In genomic region chr15:65332662-65333440, GRCh38 we compare ENCODE assay signal across 31 cellular contexts. TPM values are rescaled to one million over a fixed set of nuclear protein-coding genes. Genes with fewer than 3 reads are reported as not detected.
DNase-seq lines count a peak whose midpoint lies in the region; ATAC-seq and TF ChIP-seq lines count a peak whose summit lies in the region.
"Had no signal": no experiment of that assay in that cellular context is flagged by ENCODE, and none has a peak within 500 bp of the region (broad histone marks: within the 10 kb centered on the region; RNA-seq: fewer than 3 reads in every experiment).

No MANE protein-coding gene starts in this region.

- H3K9me3 ChIP-seq in SK-N-SH (no peaks in the 10 kb centered on the region), WERI-Rb-1 (ENCODE audit: severe bottlenecking) (no peaks in the 10 kb centered on the region)
- H3K9me3 ChIP-seq: A549, adrenal gland, HAP-1, ovary, Peyer's patch, stomach, thyroid gland, vagina had no signal

- no peaks in the 10 kb centered on the region for H4K20me1 ChIP-seq in SK-N-SH (ENCODE audit: insufficient read depth)

- no peaks in the 10 kb centered on the region for H3K9me3 Mint-ChIP-seq in nephron progenitor cell
- H3K9me3 Mint-ChIP-seq in stimulated activated naive CD8-positive, alpha-beta T cell treated with anti-CD3 and anti-CD28 coated beads, Interleukin-15, amount 100 ng/mL, for 72 hours, result no peaks in the 10 kb centered on the region
- H3K9me3 Mint-ChIP-seq: activated naive CD4-positive, alpha-beta T cell treated with anti-CD3 and anti-CD28 coated beads, Interleukin-2, amount 10 ng/mL, durations not matched to agents 7 days and 5 days; activated T-helper 17 cell treated with anti-CD3 and anti-CD28 coated beads, Interleukin-2, amount 50 U/mL, for 72 hours; CD4-positive, alpha-beta memory T cell; dendritic cell treated with granulocyte-macrophage colony-stimulating factor and Interleukin-4, amounts not matched to agents 40 ng/mL and 50 ng/mL, for 4 days; naive thymus-derived CD8-positive, alpha-beta T cell had no signal

- ATAC-seq in SK-N-SH treated with all-trans-retinoic acid at 6 μM for 48 hours (no peak), GM21619 (IDR thresholded peaks at IDR 0.05; ENCODE audit: unreplicated experiment) (no peak), HG02759 (IDR thresholded peaks at IDR 0.05; ENCODE audit: unreplicated experiment) (no peak)
- peak; percentile 44 for ATAC-seq in stimulated activated naive CD8-positive, alpha-beta T cell treated with anti-CD3 and anti-CD28 coated beads, Interleukin-15, amount 100 ng/mL, for 72 hours
- ATAC-seq: activated T-helper 17 cell treated with anti-CD3 and anti-CD28 coated beads, Interleukin-2, amount 50 U/mL, for 72 hours; esophagus mucosa; naive thymus-derived CD8-positive, alpha-beta T cell had no signal

- H3K4me2 ChIP-seq in SK-N-SH, result no peak overlapping the region
- H3K4me2 ChIP-seq: A549, smooth muscle cell had no signal

- no peak overlapping the region for H3K4me3 Mint-ChIP-seq in nephron progenitor cell
- H3K4me3 Mint-ChIP-seq in stimulated activated naive CD8-positive, alpha-beta T cell treated with anti-CD3 and anti-CD28 coated beads, Interleukin-15, amount 100 ng/mL, for 72 hours, result no peak overlapping the region
- H3K4me3 Mint-ChIP-seq: activated naive CD4-positive, alpha-beta T cell treated with anti-CD3 and anti-CD28 coated beads, Interleukin-2, amount 10 ng/mL, durations not matched to agents 7 days and 5 days; activated T-helper 17 cell treated with anti-CD3 and anti-CD28 coated beads, Interleukin-2, amount 50 U/mL, for 72 hours; CD4-positive, alpha-beta memory T cell; dendritic cell treated with granulocyte-macrophage colony-stimulating factor and Interleukin-4, amounts not matched to agents 40 ng/mL and 50 ng/mL, for 4 days; naive thymus-derived CD8-positive, alpha-beta T cell had no signal

- TF ChIP-seq RAD21 in SK-N-SH (IDR thresholded peaks at IDR 0.05; ENCODE audit: low read length), result no peak

- H3F3A ChIP-seq in SK-N-SH (replicated peaks; ENCODE audit: insufficient read depth), result no peaks in the 10 kb centered on the region

- no peaks in the 10 kb centered on the region for H3K79me2 ChIP-seq in SK-N-SH (ENCODE audit: insufficient read depth)

- peak overlapping the region; percentile 79 for H3K27ac Mint-ChIP-seq in nephron progenitor cell
- H3K27ac Mint-ChIP-seq in stimulated activated naive CD8-positive, alpha-beta T cell treated with anti-CD3 and anti-CD28 coated beads, Interleukin-15, amount 100 ng/mL, for 72 hours, result no peak overlapping the region
- H3K27ac Mint-ChIP-seq: activated naive CD4-positive, alpha-beta T cell treated with anti-CD3 and anti-CD28 coated beads, Interleukin-2, amount 10 ng/mL, durations not matched to agents 7 days and 5 days; activated T-helper 17 cell treated with anti-CD3 and anti-CD28 coated beads, Interleukin-2, amount 50 U/mL, for 72 hours; CD4-positive, alpha-beta memory T cell; dendritic cell treated with granulocyte-macrophage colony-stimulating factor and Interleukin-4, amounts not matched to agents 40 ng/mL and 50 ng/mL, for 4 days; naive thymus-derived CD8-positive, alpha-beta T cell had no signal

- H3K36me3 Mint-ChIP-seq in nephron progenitor cell (ENCODE audit: low read depth), result peaks cover 33% of the 10 kb centered on the region
- H3K36me3 Mint-ChIP-seq: activated naive CD4-positive, alpha-beta T cell treated with anti-CD3 and anti-CD28 coated beads, Interleukin-2, amount 10 ng/mL, durations not matched to agents 7 days and 5 days; CD4-positive, alpha-beta memory T cell; naive thymus-derived CD8-positive, alpha-beta T cell had no signal

- TF ChIP-seq EP300 in SK-N-SH (IDR thresholded peaks at IDR 0.05; ENCODE audit: borderline replicate concordance in 1 of 2, low read depth in 1 of 2, low read length in 1 of 2), result no peak

- 86% methylated on average over 26 of the region's 36 CpGs for WGBS in SK-N-SH (ENCODE audit: low lambda C conversion rate)

- H3K9ac ChIP-seq in SK-N-SH, result no peak overlapping the region

- peaks cover 79% of the 10 kb centered on the region for H3K4me1 Mint-ChIP-seq in nephron progenitor cell
- no peaks in the 10 kb centered on the region for H3K4me1 Mint-ChIP-seq in stimulated activated naive CD8-positive, alpha-beta T cell treated with anti-CD3 and anti-CD28 coated beads, Interleukin-15, amount 100 ng/mL, for 72 hours
- H3K4me1 Mint-ChIP-seq: activated naive CD4-positive, alpha-beta T cell treated with anti-CD3 and anti-CD28 coated beads, Interleukin-2, amount 10 ng/mL, durations not matched to agents 7 days and 5 days; activated T-helper 17 cell treated with anti-CD3 and anti-CD28 coated beads, Interleukin-2, amount 50 U/mL, for 72 hours; CD4-positive, alpha-beta memory T cell; naive thymus-derived CD8-positive, alpha-beta T cell had no signal

- peak; percentile 28 for DNase-seq in SK-N-SH
- no peak for DNase-seq in WERI-Rb-1
- no peak for DNase-seq in nephron progenitor cell
- no peak for DNase-seq in stimulated activated naive CD8-positive, alpha-beta T cell treated with anti-CD3 and anti-CD28 coated beads, Interleukin-15, amount 100 ng/mL, for 72 hours
- DNase-seq in KG1 (lab: John Stamatoyannopoulos, UW), result no peak
- DNase-seq: activated CD4-positive, alpha-beta T cell treated with anti-CD3 and anti-CD28 coated beads for 48 hours; activated naive CD4-positive, alpha-beta T cell treated with anti-CD3 and anti-CD28 coated beads, Interleukin-2, amount 10 ng/mL, durations not matched to agents 7 days and 5 days; adrenal gland; AML-193; CD4-positive, alpha-beta memory T cell; head of caudate nucleus; naive thymus-derived CD8-positive, alpha-beta T cell; NCI-H510A treated with DMSO at 0.1 percent for 48 hours; ovary; Peyer's patch; SIG-M5; stimulated activated CD4-positive, alpha-beta T cell treated with anti-CD3 and anti-CD28 coated beads, Interleukin-2, amount 100 ng/mL, for 24 hours; stomach; T-helper 9 cell; thyroid gland had no signal

- no peaks in the 10 kb centered on the region for H3K36me3 ChIP-seq in SK-N-SH (replicated peaks in 1 of 2; ENCODE audit: control insufficient read depth in 1 of 2, insufficient read depth in 2 of 2, low read length in 1 of 2)
- peaks cover 27% of the 10 kb centered on the region for H3K36me3 ChIP-seq in WERI-Rb-1
- H3K36me3 ChIP-seq: adrenal gland, ovary, Peyer's patch, stomach, thyroid gland, vagina had no signal

- TF ChIP-seq CTCF in SK-N-SH (IDR thresholded peaks at IDR 0.05), result no peak
- TF ChIP-seq CTCF in WERI-Rb-1 (IDR thresholded peaks at IDR 0.05; ENCODE audit: low read depth, low read length), result no peak
- TF ChIP-seq CTCF in nephron progenitor cell (IDR thresholded peaks at IDR 0.05), result no peak

- H3K4me1 ChIP-seq in SK-N-SH (ENCODE audit: control insufficient read depth in 1 of 2, insufficient read depth in 2 of 2, low read depth in 1 of 2, low read length in 1 of 2), result peaks cover 0 to 33% of the 10 kb centered on the region in 2 experiments; a peak in 1 of 4 replicates
- H3K4me1 ChIP-seq: A549, adrenal gland, Peyer's patch, stomach, vagina had no signal

- no peak overlapping the region for H3K27ac ChIP-seq in SK-N-SH (ENCODE audit: low read depth in 2 of 2, low read length in 1 of 2)
- peak overlapping the region; percentile 88 for H3K27ac ChIP-seq in WERI-Rb-1
- H3K27ac ChIP-seq: A549, adrenal gland, ovary, Peyer's patch, stomach, thyroid gland, vagina, VCaP had no signal

- H3K9me2 ChIP-seq in SK-N-SH, result no peaks in the 10 kb centered on the region

- H3K4me3 ChIP-seq in SK-N-SH (ENCODE audit: low read depth in 2 of 2, low read length in 1 of 2) (no peak overlapping the region), WERI-Rb-1 (ENCODE audit: low read depth, low read length) (no peak overlapping the region)
- H3K4me3 ChIP-seq: A549, adrenal gland, HAP-1, ovary, Peyer's patch, smooth muscle cell, stomach, thyroid gland, vagina had no signal

- no peaks in the 10 kb centered on the region for H3K27me3 ChIP-seq in SK-N-SH (ENCODE audit: insufficient read depth)
- no peaks in the 10 kb centered on the region for H3K27me3 ChIP-seq in WERI-Rb-1 (ENCODE audit: insufficient read depth, low read depth, severe bottlenecking)
- H3K27me3 ChIP-seq: adrenal gland, ovary, Peyer's patch, thyroid gland, vagina had no signal

- peaks cover 11% of the 10 kb centered on the region for H3K27me3 Mint-ChIP-seq in nephron progenitor cell (ENCODE audit: low read depth, poor library complexity)
- peaks cover 2% of the 10 kb centered on the region for H3K27me3 Mint-ChIP-seq in stimulated activated naive CD8-positive, alpha-beta T cell treated with anti-CD3 and anti-CD28 coated beads, Interleukin-15, amount 100 ng/mL, for 72 hours

- H2AFZ ChIP-seq in SK-N-SH (ENCODE audit: low read depth), result no peak overlapping the region

- POLR2A ChIA-PET in SK-N-SH (lab: Yijun Ruan, JAX), result no interaction called here

- CTCF ChIA-PET in SK-N-SH (lab: Yijun Ruan, JAX), result interaction anchor here (1.1 to 21.5 kb wide), 2 partner anchors 10 to 51 kb away, joined by 4 to 969 read pairs; partner anchors contain the start of gene IGDCC3

TF ChIP-seq in SK-N-SH treated with all-trans-retinoic acid at 6 μM for 48 hours, 23 proteins besides CTCF, POLR2A, EP300 and RAD21 (continues in another document):
- no peak for TF ChIP-seq PPARA (CRISPR knock-in tag; IDR thresholded peaks at IDR 0.05; ENCODE audit: borderline replicate concordance)

RNA-seq across cellular contexts. Expression of gene RNU5B-1, which starts 28.4 kb away (rescaled TPM):
- not detected in 2 replicates for polyA plus RNA-seq in SK-N-SH (2012; rRNA removed)
- not detected in 2 replicates for polyA plus RNA-seq in SK-N-SH (2012; cell fraction: cytosol; rRNA removed)
- not detected in 2 replicates for polyA plus RNA-seq in SK-N-SH (2012; cell fraction: nucleus; rRNA removed)
- polyA plus RNA-seq: A549; adrenal gland; CD4-positive, alpha-beta memory T cell; naive thymus-derived CD8-positive, alpha-beta T cell; ovary; smooth muscle cell; stomach had no signal

RNA-seq across cellular contexts. Expression of gene RNU5A-1, which starts 37.0 kb away (rescaled TPM):
- not detected in 2 replicates for polyA plus RNA-seq in SK-N-SH (2012; rRNA removed)
- not detected in 2 replicates for polyA plus RNA-seq in SK-N-SH (2012; cell fraction: cytosol; rRNA removed)
- not detected in 2 replicates for polyA plus RNA-seq in SK-N-SH (2012; cell fraction: nucleus; rRNA removed)
- polyA plus RNA-seq: A549; adrenal gland; CD4-positive, alpha-beta memory T cell; naive thymus-derived CD8-positive, alpha-beta T cell; ovary; smooth muscle cell; stomach had no signal

RNA-seq across cellular contexts. Expression of gene IGDCC3, which starts 45.0 kb away (rescaled TPM):
- polyA plus RNA-seq in SK-N-SH (2012; rRNA removed), result 0.37 and 0.43 TPM in 2 replicates
- polyA plus RNA-seq in SK-N-SH (2012; cell fraction: cytosol; rRNA removed), result 0.22 and 0.23 TPM in 2 replicates
- polyA plus RNA-seq in SK-N-SH (2012; cell fraction: nucleus; rRNA removed), result 1.2 TPM in 2 replicates
- polyA plus RNA-seq: CD4-positive, alpha-beta memory T cell; naive thymus-derived CD8-positive, alpha-beta T cell had no signal

RNA-seq across cellular contexts. Expression of gene PARP16, which starts 46.2 kb away (rescaled TPM):
- 6.3 and 6.5 TPM in 2 replicates for polyA plus RNA-seq in SK-N-SH (2012; rRNA removed)
- polyA plus RNA-seq in SK-N-SH (2012; cell fraction: cytosol; rRNA removed), result 6.0 and 7.8 TPM in 2 replicates
- polyA plus RNA-seq in SK-N-SH (2012; cell fraction: nucleus; rRNA removed), result 6.0 and 8.5 TPM in 2 replicates
